In the genomic region with DNA sequence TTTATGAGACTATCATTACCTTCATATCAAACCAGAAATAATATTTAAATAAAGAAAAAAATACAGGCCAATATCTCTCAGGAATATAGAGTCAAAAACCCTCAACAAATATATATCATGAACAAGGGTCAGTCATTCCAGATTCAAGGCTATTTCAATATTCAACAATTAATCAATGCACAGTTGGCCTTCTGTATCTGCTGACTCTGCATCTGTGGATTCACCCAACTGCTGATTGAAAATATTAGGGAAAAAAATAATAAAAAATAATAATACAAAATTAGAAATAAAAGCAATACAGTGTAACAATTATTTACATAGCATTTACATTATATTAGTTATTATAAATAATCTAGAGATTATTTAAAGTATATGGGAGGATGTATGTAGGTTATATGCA, we compare ENCODE assay signal across 7 cellular contexts.
"Had no signal": no experiment of that assay in that cellular context is flagged by ENCODE, and none has a peak within 500 bp of the region (broad histone marks: within the 10 kb centered on the region; RNA-seq: fewer than 3 reads in every experiment).

No MANE protein-coding gene starts in this region.

- H3K27me3 Mint-ChIP-seq: IgD-negative memory B cell had no signal

- FAIRE-seq: HTR-8/SVneo, K562 had no signal

- H3K4me3 Mint-ChIP-seq: IgD-negative memory B cell had no signal

- ATAC-seq: K562 had no signal

- H3K4me1 Mint-ChIP-seq: IgD-negative memory B cell had no signal

- H3K27ac Mint-ChIP-seq: IgD-negative memory B cell had no signal

- DNase-seq: KBM-7, KG1 had no signal

- H3K27ac ChIP-seq: HL-60, KMS-11 had no signal

- H3K9me3 Mint-ChIP-seq: IgD-negative memory B cell had no signal

- H3K4me3 ChIP-seq: K562 had no signal

- H3K4me2 ChIP-seq: KMS-11 had no signal

- H3K9ac ChIP-seq: KMS-11 had no signal
